Comparison of ENCODE assay signal across 34 cellular contexts in the genomic region with DNA sequence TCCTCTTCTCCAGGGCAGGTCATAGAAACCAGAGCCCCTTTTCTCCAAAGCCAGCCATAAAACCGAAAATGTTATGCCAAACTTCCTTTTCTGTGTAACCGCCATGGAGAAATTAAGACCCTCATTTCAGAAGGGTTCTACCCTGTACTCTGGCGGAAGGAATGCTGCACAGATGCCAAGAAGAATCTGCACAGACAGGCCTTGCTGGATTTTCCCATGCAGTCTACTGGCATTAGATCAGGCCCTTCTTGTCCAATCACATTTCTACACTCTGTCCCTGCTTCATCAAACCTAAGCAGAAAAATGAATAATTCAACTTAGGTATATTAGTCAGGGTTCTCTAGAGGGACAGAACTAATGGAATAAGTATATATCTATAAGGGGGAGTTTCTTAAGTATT. TPM values are rescaled to one million over a fixed set of nuclear protein-coding genes. Genes with fewer than 3 reads are reported as not detected.
"Had no signal": no experiment of that assay in that cellular context is flagged by ENCODE, and none has a peak within 500 bp of the region (broad histone marks: within the 10 kb centered on the region; RNA-seq: fewer than 3 reads in every experiment).

No MANE protein-coding gene starts in this region.

- DNase-seq: activated CD4-positive, alpha-beta memory T cell treated with anti-CD3 and anti-CD28 coated beads for 36 hours; activated CD4-positive, alpha-beta T cell treated with anti-CD3 and anti-CD28 coated beads for 36 hours; activated CD4-positive, alpha-beta T cell treated with anti-CD3 and anti-CD28 coated beads, Interleukin-2, amount 10 ng/mL, durations not matched to agents 24 days and 14 days; activated CD4-positive, CD25-positive, alpha-beta regulatory T cell; activated CD4-positive, CD25-positive, alpha-beta regulatory T cell treated with anti-CD3 and anti-CD28 coated beads, Interleukin-2, amount 50 U/mL, for 72 hours; activated CD8-positive, alpha-beta memory T cell treated with anti-CD3 and anti-CD28 coated beads, Interleukin-2, amount 10 ng/mL, durations not matched to agents 7 days and 5 days; activated CD8-positive, alpha-beta memory T cell treated with anti-CD3 and anti-CD28 coated beads, Interleukin-2, amount 50 U/mL, for 4 hours; activated CD8-positive, alpha-beta T cell treated with anti-CD3 and anti-CD28 coated beads, Interleukin-2, amount 10 ng/mL, durations not matched to agents 7 days and 5 days; activated gamma-delta T cell; activated naive CD4-positive, alpha-beta T cell; activated naive CD4-positive, alpha-beta T cell treated with anti-CD3 and anti-CD28 coated beads, Interleukin-2, amount 10 ng/mL, durations not matched to agents 7 days and 5 days; activated naive CD8-positive, alpha-beta T cell treated with anti-CD3 and anti-CD28 coated beads, Interleukin-2, amount 10 ng/mL, durations not matched to agents 7 days and 5 days; activated T-cell treated with anti-CD3 and anti-CD28 coated beads, Interleukin-2, amount 50 U/mL, for 1 hour; activated T-cell treated with anti-CD3 and anti-CD28 coated beads, Interleukin-2, amount 50 U/mL, for 48 hours; caudate nucleus; cortex of kidney; dermis blood vessel endothelial cell; effector CD4-positive, alpha-beta T cell; effector memory CD8-positive, alpha-beta T cell; esophagus squamous epithelium; foreskin melanocyte; T-helper 2 cell had no signal

- H3K4me3 ChIP-seq: ascending aorta, esophagus squamous epithelium, gastroesophageal sphincter had no signal

- H3K27me3 ChIP-seq: ascending aorta, esophagus squamous epithelium, gastroesophageal sphincter had no signal

- H3K4me1 ChIP-seq: ascending aorta, gastroesophageal sphincter had no signal

- H3K36me3 ChIP-seq: ascending aorta, esophagus squamous epithelium, gastroesophageal sphincter had no signal

- H3K27ac ChIP-seq: ascending aorta, epithelial cell of prostate, esophagus squamous epithelium, gastroesophageal sphincter had no signal

RNA-seq across cellular contexts. Expression of a gene that starts 43.2 kb away (rescaled TPM):
- total RNA-seq: activated CD4-positive, alpha-beta memory T cell treated with anti-CD3 and anti-CD28 coated beads for 36 hours; activated CD4-positive, alpha-beta T cell treated with anti-CD3 and anti-CD28 coated beads for 36 hours; activated CD4-positive, alpha-beta T cell treated with anti-CD3 and anti-CD28 coated beads, Interleukin-2, amount 10 ng/mL, durations not matched to agents 24 days and 14 days; activated CD8-positive, alpha-beta memory T cell treated with anti-CD3 and anti-CD28 coated beads for 36 hours; activated CD8-positive, alpha-beta memory T cell treated with anti-CD3 and anti-CD28 coated beads, Interleukin-2, amount 10 ng/mL, durations not matched to agents 7 days and 5 days; activated CD8-positive, alpha-beta T cell treated with anti-CD3 and anti-CD28 coated beads, Interleukin-2, amount 10 ng/mL, durations not matched to agents 7 days and 5 days; activated naive CD4-positive, alpha-beta T cell treated with anti-CD3 and anti-CD28 coated beads, Interleukin-2, amount 50 U/mL, for 72 hours; activated naive CD8-positive, alpha-beta T cell treated with anti-CD3 and anti-CD28 coated beads, Interleukin-2, amount 10 ng/mL, durations not matched to agents 7 days and 5 days; activated T-helper 1 cell treated with anti-CD3 and anti-CD28 coated beads, Interleukin-12 subunit alpha, Interleukin-12 subunit beta, Interleukin-2, Interleukin-4 antibody, amounts not matched to agents 30 ng/mL and 10 ng/mL and 1 ng/mL, durations not matched to agents 14 hours and 24 hours and 36 hours; ascending aorta; chondrocyte; dermis blood vessel endothelial cell; esophagus squamous epithelium; fibroblast of lung; fibroblast of villous mesenchyme; gastroesophageal sphincter; glomerular endothelial cell; T-helper 1 cell treated with Interleukin-12 subunit alpha and Interleukin-12 subunit beta and Interleukin-4 antibody, amounts not matched to agents 30 ng/mL and 1 ng/mL, for 36 hours had no signal
- polyA plus RNA-seq: esophagus, fibroblast of lung had no signal
